Comparison of ENCODE assay signal across 27 cellular contexts in the genomic region with DNA sequence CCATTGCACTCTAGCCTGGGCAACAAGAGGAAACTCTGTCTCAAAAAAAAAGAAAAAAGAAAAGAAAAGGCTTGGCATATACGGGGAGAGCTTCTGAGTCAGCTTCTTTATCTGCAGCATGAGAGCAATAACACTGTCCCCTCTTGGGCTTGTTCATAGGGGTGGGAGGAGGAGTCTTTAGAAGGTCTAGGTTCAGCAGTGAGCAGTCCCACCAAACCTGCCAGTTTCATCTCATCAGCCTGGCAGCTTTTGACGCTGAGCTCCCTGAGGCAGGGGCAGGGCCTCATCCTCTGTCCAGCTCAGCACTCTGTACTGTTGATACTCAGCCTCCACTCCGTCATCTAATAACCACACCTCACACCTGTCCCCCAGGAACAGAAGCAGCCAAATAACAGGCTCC. TPM values are rescaled to one million over a fixed set of nuclear protein-coding genes. Genes with fewer than 3 reads are reported as not detected.
DNase-seq lines count a peak whose midpoint lies in the region; ATAC-seq, FAIRE-seq and TF ChIP-seq lines count a peak whose summit lies in the region.
"Had no signal": no experiment of that assay in that cellular context is flagged by ENCODE, and none has a peak within 500 bp of the region (broad histone marks: within the 10 kb centered on the region; RNA-seq: fewer than 3 reads in every experiment).

No MANE protein-coding gene starts in this region.

- ATAC-seq in GM21528 (IDR thresholded peaks at IDR 0.05; ENCODE audit: low FRiP score, unreplicated experiment) = no peak
- ATAC-seq: activated CD8-positive, alpha-beta T cell treated with anti-CD3 and anti-CD28 coated beads, Interleukin-2, amount 10 ng/mL, durations not matched to agents 7 days and 5 days; heart left ventricle; SK-N-SH treated with all-trans-retinoic acid at 6 μM for 48 hours had no signal

- TF ChIP-seq CTCF in PC-9 (conservative IDR thresholded peaks at IDR 0.05) (no peak), brain microvascular endothelial cell (IDR thresholded peaks at IDR 0.05; ENCODE audit: low read depth, low read length, missing control alignments) (no peak), hepatocyte (IDR thresholded peaks at IDR 0.05; ENCODE audit: poor library complexity) (no peak)

- no peaks in the 10 kb centered on the region for H3K36me3 ChIP-seq in PC-9 (ENCODE audit: low read depth)
- no peaks in the 10 kb centered on the region for H3K36me3 ChIP-seq in brain microvascular endothelial cell (replicated peaks)
- H3K36me3 ChIP-seq in hepatocyte (replicated peaks; ENCODE audit: insufficient read depth, low read depth) = no peaks in the 10 kb centered on the region
- no peaks in the 10 kb centered on the region for H3K36me3 ChIP-seq in small intestine (ENCODE audit: control insufficient read depth in 2 of 2, insufficient read depth in 2 of 2, low read length in 2 of 2)
- H3K36me3 ChIP-seq: ascending aorta, heart left ventricle, sigmoid colon had no signal

- FAIRE-seq in small intestine (lab: Jason Lieb, UNC) = no peak
- FAIRE-seq: urothelium cell line had no signal

- H3K27me3 ChIP-seq in PC-9 (ENCODE audit: insufficient read depth, low read depth) = no peaks in the 10 kb centered on the region
- no peaks in the 10 kb centered on the region for H3K27me3 ChIP-seq in brain microvascular endothelial cell (replicated peaks)
- no peaks in the 10 kb centered on the region for H3K27me3 ChIP-seq in hepatocyte
- no peaks in the 10 kb centered on the region for H3K27me3 ChIP-seq in small intestine (ENCODE audit: control insufficient read depth in 2 of 2, insufficient read depth in 2 of 2, low read length in 2 of 2)
- H3K27me3 ChIP-seq: ascending aorta had no signal

- no peaks in the 10 kb centered on the region for H3K9me3 ChIP-seq in PC-9 (ENCODE audit: insufficient read depth, low read depth)
- H3K9me3 ChIP-seq in hepatocyte (ENCODE audit: low read depth) = no peaks in the 10 kb centered on the region
- no peaks in the 10 kb centered on the region for H3K9me3 ChIP-seq in small intestine (ENCODE audit: control insufficient read depth, low read depth)
- H3K9me3 ChIP-seq: ascending aorta, Caco-2, heart left ventricle, sigmoid colon had no signal

- BruUV-seq in PC-9 (replicated peaks; lab: Mats Ljungman, UMichigan) = no TSS peak

- no peaks in the 10 kb centered on the region for H4K20me1 ChIP-seq in PC-9 (ENCODE audit: insufficient read depth)
- no peaks in the 10 kb centered on the region for H4K20me1 ChIP-seq in hepatocyte (ENCODE audit: insufficient read depth, poor library complexity, severe bottlenecking)

- H3K4me1 ChIP-seq in PC-9 (replicated peaks; ENCODE audit: insufficient read depth) (peaks cover 13% of the 10 kb centered on the region), hepatocyte (ENCODE audit: insufficient read depth) (no peaks in the 10 kb centered on the region), small intestine (ENCODE audit: control insufficient read depth in 2 of 2, insufficient read depth in 1 of 2, low read depth in 1 of 2, low read length in 1 of 2) (peaks cover 0 to 3% of the 10 kb centered on the region in 2 donors)
- H3K4me1 ChIP-seq: ascending aorta, sigmoid colon had no signal

- H3K27ac ChIP-seq in PC-9 = no peak overlapping the region
- H3K27ac ChIP-seq in brain microvascular endothelial cell = no peak overlapping the region
- H3K27ac ChIP-seq in hepatocyte = peak overlapping the region; percentile 69
- H3K27ac ChIP-seq in small intestine (ENCODE audit: low read depth in 1 of 2, low read length in 1 of 2) = no peak overlapping the region
- H3K27ac ChIP-seq: ascending aorta, heart left ventricle, sigmoid colon had no signal

- H2AFZ ChIP-seq in PC-9 (no peak overlapping the region), hepatocyte (no peak overlapping the region)

- CTCF ChIA-PET in PC-9 (lab: Charles Lee) = interaction anchor here (0.6 kb wide), 2 partner anchors 29 to 227 kb away, joined by 3 to 5 read pairs; partner anchors contain the start of genes BYSL and MED20

- in situ Hi-C loops in brain microvascular endothelial cell (cut with HindIII; ENCODE audit: low pct_ligation_motif_present, low sequenced_read_pairs) = no loop called here

- POLR2A ChIA-PET in PC-9 (lab: Charles Lee; ENCODE audit: unreplicated experiment) = interaction anchor here (0.5 to 1.1 kb wide), 5 partner anchors 17 to 634 kb away, joined by 3 to 23 read pairs (median 6); partner anchors contain the start of gene BICRAL

- no peaks in the 10 kb centered on the region for H3K79me2 ChIP-seq in PC-9 (ENCODE audit: low read depth)
- H3K79me2 ChIP-seq in hepatocyte = peaks cover 4% of the 10 kb centered on the region

- H3K4me2 ChIP-seq in PC-9 (no peak overlapping the region), hepatocyte (no peak overlapping the region)

- H3K9me2 ChIP-seq in PC-9 (ENCODE audit: insufficient read depth) (no peaks in the 10 kb centered on the region), hepatocyte (replicated peaks; ENCODE audit: insufficient read depth) (no peaks in the 10 kb centered on the region)

- intact Hi-C loops in PC-9 (cut with micrococcal nuclease; ENCODE audit: unreplicated experiment) = no loop called here

- H3F3A ChIP-seq in PC-9 (ENCODE audit: insufficient read depth, low read depth) = peaks cover 16% of the 10 kb centered on the region; the same call in 1 of the 2 replicates

- 42% methylated on average over 3 of the region's 3 CpGs for WGBS in hepatocyte (ENCODE audit: low lambda C conversion rate, missing lambda C conversion rate)
- 10 to 43% (median 29%) methylated on average over 3 of the region's 3 CpGs for WGBS in small intestine, 3 donors

- peak; percentile 51 to 55 for DNase-seq in PC-9
- DNase-seq in brain microvascular endothelial cell = peak; percentile 47
- peak; percentile 76 for DNase-seq in hepatocyte (ENCODE audit: low spot score)
- DNase-seq in small intestine = peak; percentile 62
- no peak for DNase-seq in COR-L47 (lab: John Stamatoyannopoulos, UW)
- no peak for DNase-seq in activated gamma-delta T cell treated with Interleukin-2 at 50 U/mL for 16 hours
- DNase-seq: activated CD8-positive, alpha-beta T cell treated with anti-CD3 and anti-CD28 coated beads, Interleukin-2, amount 10 ng/mL, durations not matched to agents 7 days and 5 days; C1 segment of cervical spinal cord; Caco-2; DMS79; heart left ventricle; HFFc6; kidney glomerular epithelial cell; NCI-H1105; NCI-H2029; sigmoid colon; stimulated activated naive CD4-positive, alpha-beta T cell treated with Interleukin-2 at 50 U/mL for 16 hours had no signal

- H3K4me3 ChIP-seq in PC-9 (no peak overlapping the region), brain microvascular endothelial cell (ENCODE audit: low read depth, low read length) (no peak overlapping the region), hepatocyte (no peak overlapping the region), small intestine (ENCODE audit: low read depth in 1 of 2, low read length in 2 of 2) (no peak overlapping the region)
- H3K4me3 ChIP-seq: ascending aorta, heart left ventricle, sigmoid colon had no signal

RNA-seq across cellular contexts. Expression of gene C6orf132, which starts 5.6 kb away (rescaled TPM):
- 49.8 and 53.9 TPM in 2 replicates for total RNA-seq in PC-9 (2021)
- total RNA-seq in hepatocyte = 11.6 and 12.5 TPM in 2 replicates
- 9.4 and 10.5 TPM in 2 replicates for polyA plus RNA-seq in hepatocyte
- polyA plus RNA-seq in small intestine = 100 to 1,000 TPM in 2 of 3 donors, 10 to 100 TPM in 1; 44.1 to 198 (median 119) TPM
- total RNA-seq: cerebellum had no signal
- polyA plus RNA-seq: IgD-negative memory B cell had no signal

RNA-seq across cellular contexts. Expression of gene GUCA1A, which starts 25.1 kb away (rescaled TPM):
- total RNA-seq in PC-9 (2021) (not detected in 2 replicates), hepatocyte (0.43 and 0.92 TPM in 2 replicates)
- polyA plus RNA-seq in hepatocyte (0.75 and 3.1 TPM in 2 replicates), small intestine (under 1 TPM in 1 of 3 donors, not detected in 2; 0.69 TPM)
- total RNA-seq: activated CD8-positive, alpha-beta T cell treated with anti-CD3 and anti-CD28 coated beads, Interleukin-2, amount 10 ng/mL, durations not matched to agents 7 days and 5 days; Caco-2; fibroblast of villous mesenchyme; HFFc6; lung microvascular endothelial cell; M059J; T-helper 2 cell treated with Interferon-gamma antibody and Interleukin-4, amounts not matched to agents 100 ng/mL and 5 ng/mL, for 36 hours had no signal
- polyA plus RNA-seq: heart left ventricle, IgD-negative memory B cell had no signal

RNA-seq across cellular contexts. Expression of gene GUCA1B, which starts 46.7 kb away (rescaled TPM):
- total RNA-seq in PC-9 (2021) (1.1 and 2.5 TPM in 2 replicates), hepatocyte (0.72 and 0.93 TPM in 2 replicates)
- polyA plus RNA-seq in hepatocyte (0.41 TPM in 1 of 2 replicates, not detected in the other), small intestine (under 1 TPM in 1 of 3 donors, not detected in 2; 0.36 TPM)
- total RNA-seq: fibroblast of villous mesenchyme had no signal

Comparison
In these comparisons a context has a peak if more than half of its experiments do, and no peak if none do; other contexts are left out.
1. DNase-seq: peak in PC-9 (2 of 2), brain microvascular endothelial cell (single experiment), hepatocyte (single experiment) and small intestine (single experiment); none in COR-L47 (single experiment) and activated gamma-delta T cell treated with Interleukin-2 at 50 U/mL for 16 hours (single experiment).